Comparison of ENCODE assay signal across 8 cellular contexts in genomic region chr11:113774174-113774503, GRCh38. TPM values are rescaled to one million over a fixed set of nuclear protein-coding genes. Genes with fewer than 3 reads are reported as not detected.
DNase-seq lines count a peak whose midpoint lies in the region; ATAC-seq and TF ChIP-seq lines count a peak whose summit lies in the region.
"Had no signal": no experiment of that assay in that cellular context is flagged by ENCODE, and none has a peak within 500 bp of the region (broad histone marks: within the 10 kb centered on the region; RNA-seq: fewer than 3 reads in every experiment).

No MANE protein-coding gene starts in this region.

- H3K27ac ChIP-seq in HL-60 (replicated peaks) = peak overlapping the region; percentile 71

- no peaks in the 10 kb centered on the region for H3K27me3 ChIP-seq in HL-60 (ENCODE audit: insufficient read depth, poor library complexity, severe bottlenecking)

- CTCF ChIA-PET in activated CD8-positive, alpha-beta T cell treated with anti-CD3 and anti-CD28 coated beads, Interleukin-2, amount 10 ng/mL, durations not matched to agents 7 days and 5 days (lab: Charles Lee) = interaction anchor here (1.0 to 1.2 kb wide), 4 partner anchors 13 to 381 kb away, joined by 3 to 9 read pairs (median 6); no protein-coding TSS in a partner anchor

- H3K9me3 Mint-ChIP-seq in activated CD8-positive, alpha-beta T cell treated with anti-CD3 and anti-CD28 coated beads, Interleukin-2, amount 10 ng/mL, durations not matched to agents 7 days and 5 days (ENCODE audit: insufficient read depth) = no peaks in the 10 kb centered on the region
- no peaks in the 10 kb centered on the region for H3K9me3 Mint-ChIP-seq in stimulated activated naive B cell treated with anti-CD40 and anti-IgM and Interleukin-4, amounts not matched to agents 10 μg/mL and 1 μg/mL and 100 μg/mL, for 72 hours

- TF ChIP-seq CTCF in HL-60 (IDR thresholded peaks at IDR 0.05; ENCODE audit: insufficient read depth, low read length) (no peak), omental fat pad (IDR thresholded peaks at IDR 0.05) (no peak)

- POLR2A ChIA-PET in activated CD8-positive, alpha-beta T cell treated with anti-CD3 and anti-CD28 coated beads, Interleukin-2, amount 10 ng/mL, durations not matched to agents 7 days and 5 days (lab: Charles Lee) = no interaction called here

- peaks cover 13% of the 10 kb centered on the region for H3K27me3 Mint-ChIP-seq in activated CD8-positive, alpha-beta T cell treated with anti-CD3 and anti-CD28 coated beads, Interleukin-2, amount 10 ng/mL, durations not matched to agents 7 days and 5 days (ENCODE audit: low read depth)
- peaks cover 6 to 7% of the 10 kb centered on the region in 2 donors for H3K27me3 Mint-ChIP-seq in stimulated activated naive B cell treated with anti-CD40 and anti-IgM and Interleukin-4, amounts not matched to agents 10 μg/mL and 1 μg/mL and 100 μg/mL, for 72 hours

- peak overlapping the region; percentile 97 for H3K27ac Mint-ChIP-seq in activated CD8-positive, alpha-beta T cell treated with anti-CD3 and anti-CD28 coated beads, Interleukin-2, amount 10 ng/mL, durations not matched to agents 7 days and 5 days
- H3K27ac Mint-ChIP-seq in stimulated activated naive B cell treated with anti-CD40 and anti-IgM and Interleukin-4, amounts not matched to agents 10 μg/mL and 1 μg/mL and 100 μg/mL, for 72 hours = peak overlapping the region; percentile 99

- no peak for ATAC-seq in activated CD8-positive, alpha-beta T cell treated with anti-CD3 and anti-CD28 coated beads, Interleukin-2, amount 10 ng/mL, durations not matched to agents 7 days and 5 days
- ATAC-seq in stimulated activated naive B cell treated with anti-CD40 and anti-IgM and Interleukin-4, amounts not matched to agents 10 μg/mL and 1 μg/mL and 100 μg/mL, for 72 hours (replicated peaks) = no peak
- ATAC-seq in HG03442 (IDR thresholded peaks at IDR 0.05; ENCODE audit: unreplicated experiment) (no peak), omental fat pad (ENCODE audit: low FRiP score) (no peak)

- H3K4me1 Mint-ChIP-seq in activated CD8-positive, alpha-beta T cell treated with anti-CD3 and anti-CD28 coated beads, Interleukin-2, amount 10 ng/mL, durations not matched to agents 7 days and 5 days (ENCODE audit: low read depth) = peaks cover 35% of the 10 kb centered on the region
- peaks cover 14 to 17% of the 10 kb centered on the region in 2 donors for H3K4me1 Mint-ChIP-seq in stimulated activated naive B cell treated with anti-CD40 and anti-IgM and Interleukin-4, amounts not matched to agents 10 μg/mL and 1 μg/mL and 100 μg/mL, for 72 hours

- DNase-seq in HL-60 (ENCODE audit: low read depth in 1 of 2, low spot score in 1 of 2) (no peak), omental fat pad (ENCODE audit: low spot score) (no peak)
- no peak for DNase-seq in activated CD8-positive, alpha-beta T cell treated with anti-CD3 and anti-CD28 coated beads, Interleukin-2, amount 10 ng/mL, durations not matched to agents 7 days and 5 days
- DNase-seq in stimulated activated naive B cell treated with anti-CD40 and anti-IgM and Interleukin-4, amounts not matched to agents 10 μg/mL and 1 μg/mL and 100 μg/mL, for 72 hours = no peak
- no peak for DNase-seq in stimulated activated CD8-positive, alpha-beta memory T cell treated with anti-CD3 and anti-CD28 coated beads, Interleukin-4, amount 100 ng/mL, for 48 hours

- peak overlapping the region; percentile 80 for H3K4me3 ChIP-seq in HL-60 (replicated peaks; ENCODE audit: insufficient read depth, low read length)
- peak overlapping the region; percentile 95 for H3K4me3 ChIP-seq in iPS-11a (ENCODE audit: low read depth, low read length)

- H3K4me3 Mint-ChIP-seq in activated CD8-positive, alpha-beta T cell treated with anti-CD3 and anti-CD28 coated beads, Interleukin-2, amount 10 ng/mL, durations not matched to agents 7 days and 5 days = peak overlapping the region; percentile 99
- peak overlapping the region; percentile 95 to 100 for H3K4me3 Mint-ChIP-seq in stimulated activated naive B cell treated with anti-CD40 and anti-IgM and Interleukin-4, amounts not matched to agents 10 μg/mL and 1 μg/mL and 100 μg/mL, for 72 hours

- H3K36me3 Mint-ChIP-seq in activated CD8-positive, alpha-beta T cell treated with anti-CD3 and anti-CD28 coated beads, Interleukin-2, amount 10 ng/mL, durations not matched to agents 7 days and 5 days (ENCODE audit: low read depth) = peaks cover 18% of the 10 kb centered on the region
- H3K36me3 Mint-ChIP-seq in stimulated activated naive B cell treated with anti-CD40 and anti-IgM and Interleukin-4, amounts not matched to agents 10 μg/mL and 1 μg/mL and 100 μg/mL, for 72 hours = peaks cover 3 to 7% of the 10 kb centered on the region in 2 donors

RNA-seq across cellular contexts. Expression of gene ZW10, which starts 0.6 kb away (rescaled TPM):
- 10 to 100 TPM; 21.0 to 21.5 TPM for total RNA-seq in activated CD8-positive, alpha-beta T cell treated with anti-CD3 and anti-CD28 coated beads, Interleukin-2, amount 10 ng/mL, durations not matched to agents 7 days and 5 days
- total RNA-seq in omental fat pad = 10 to 100 TPM in 2 of 4 donors, 1 to 10 TPM in 2; 9.6 to 12.6 (median 10.3) TPM

RNA-seq across cellular contexts. Expression of gene CLDN25, which starts 5.5 kb away (rescaled TPM):
- not detected for total RNA-seq in activated CD8-positive, alpha-beta T cell treated with anti-CD3 and anti-CD28 coated beads, Interleukin-2, amount 10 ng/mL, durations not matched to agents 7 days and 5 days
- total RNA-seq in omental fat pad = not detected
- total RNA-seq: kidney epithelial cell had no signal
